In genomic region chr7:54932818-54933543, GRCh38 we compare ENCODE assay signal across 8 cellular contexts.
DNase-seq lines count a peak whose midpoint lies in the region; ATAC-seq and TF ChIP-seq lines count a peak whose summit lies in the region.

No MANE protein-coding gene starts in this region.

- H3K27ac Mint-ChIP-seq in naive thymus-derived CD8-positive, alpha-beta T cell: no peak overlapping the region
- no peak overlapping the region for H3K27ac Mint-ChIP-seq in activated CD4-positive, alpha-beta memory T cell treated with anti-CD3 and anti-CD28 coated beads, Interleukin-2, amount 10 ng/mL, durations not matched to agents 7 days and 5 days

- DNase-seq in H4 (ENCODE audit: low spot score) (peak; percentile 96), NCI-H510A (lab: John Stamatoyannopoulos, UW) (peak; percentile 91), dorsolateral prefrontal cortex (peak; percentile 15 to 87 (median 72)), left lobe of liver (ENCODE audit: low spot score) (peak; percentile 69), substantia nigra (lab: John Stamatoyannopoulos, UW) (peak in 47 of 49 donors; percentile 7 to 86 (median 57))
- no peak for DNase-seq in naive thymus-derived CD8-positive, alpha-beta T cell
- DNase-seq in activated CD4-positive, alpha-beta memory T cell treated with anti-CD3 and anti-CD28 coated beads, Interleukin-2, amount 10 ng/mL, durations not matched to agents 7 days and 5 days: no peak

- H3K9me3 Mint-ChIP-seq in naive thymus-derived CD8-positive, alpha-beta T cell: peaks cover 15 to 48% (median 24%) of the 10 kb centered on the region in 9 donors
- H3K9me3 Mint-ChIP-seq in activated CD4-positive, alpha-beta memory T cell treated with anti-CD3 and anti-CD28 coated beads, Interleukin-2, amount 10 ng/mL, durations not matched to agents 7 days and 5 days: no peaks in the 10 kb centered on the region

- peaks cover 0 to 25% (median 2%) of the 10 kb centered on the region in 3 donors for H3K36me3 Mint-ChIP-seq in naive thymus-derived CD8-positive, alpha-beta T cell
- H3K36me3 Mint-ChIP-seq in activated CD4-positive, alpha-beta memory T cell treated with anti-CD3 and anti-CD28 coated beads, Interleukin-2, amount 10 ng/mL, durations not matched to agents 7 days and 5 days (ENCODE audit: low read depth): no peaks in the 10 kb centered on the region

- intact Hi-C loops in dorsolateral prefrontal cortex (cut with DNase I): loop anchor here in 1 of 2 donors (10.0 kb wide), 1 partner anchor 322 kb away; no protein-coding TSS in a partner anchor

- H3K4me3 ChIP-seq in dorsolateral prefrontal cortex: peak overlapping the region; percentile 32 to 74 (median 55)

- peaks cover 22 to 63% (median 33%) of the 10 kb centered on the region in 5 donors for H3K27me3 Mint-ChIP-seq in naive thymus-derived CD8-positive, alpha-beta T cell
- H3K27me3 Mint-ChIP-seq in activated CD4-positive, alpha-beta memory T cell treated with anti-CD3 and anti-CD28 coated beads, Interleukin-2, amount 10 ng/mL, durations not matched to agents 7 days and 5 days: peaks cover 45% of the 10 kb centered on the region

- peaks cover 0 to 7% (median 0%) of the 10 kb centered on the region in 45 donors for H3K27me3 ChIP-seq in dorsolateral prefrontal cortex

- peak overlapping the region in 2 of 10 donors; percentile 19 to 39 for H3K4me3 Mint-ChIP-seq in naive thymus-derived CD8-positive, alpha-beta T cell
- no peak overlapping the region for H3K4me3 Mint-ChIP-seq in activated CD4-positive, alpha-beta memory T cell treated with anti-CD3 and anti-CD28 coated beads, Interleukin-2, amount 10 ng/mL, durations not matched to agents 7 days and 5 days

- CTCF ChIA-PET in activated CD4-positive, alpha-beta memory T cell treated with anti-CD3 and anti-CD28 coated beads, Interleukin-2, amount 10 ng/mL, durations not matched to agents 7 days and 5 days (lab: Charles Lee): no interaction called here

- peak; percentile 99 for ATAC-seq in left lobe of liver
- no peak for ATAC-seq in naive thymus-derived CD8-positive, alpha-beta T cell
- no peak for ATAC-seq in GM18861 (IDR thresholded peaks at IDR 0.05; ENCODE audit: unreplicated experiment)

- peaks cover 0 to 16% (median 3%) of the 10 kb centered on the region in 4 donors for H3K4me1 Mint-ChIP-seq in naive thymus-derived CD8-positive, alpha-beta T cell
- no peaks in the 10 kb centered on the region for H3K4me1 Mint-ChIP-seq in activated CD4-positive, alpha-beta memory T cell treated with anti-CD3 and anti-CD28 coated beads, Interleukin-2, amount 10 ng/mL, durations not matched to agents 7 days and 5 days

- H3K27ac ChIP-seq in dorsolateral prefrontal cortex (peak overlapping the region in 49 of 59 donors; percentile 2 to 82 (median 45)), substantia nigra (ENCODE audit: low read depth, low read length, poor library complexity, severe bottlenecking) (no peak overlapping the region)

- TF ChIP-seq CTCF in dorsolateral prefrontal cortex (IDR thresholded peaks at IDR 0.05 in 54 of 56, conservative IDR thresholded peaks at IDR 0.05 in 2 of 56; ENCODE audit: low read depth in 1 of 56, partially characterized antibody in 56 of 56): peak in 14 of 56 donors; percentile 8 to 32 (median 18)

- POLR2A ChIA-PET in naive thymus-derived CD8-positive, alpha-beta T cell (lab: Charles Lee): no interaction called here
- POLR2A ChIA-PET in activated CD4-positive, alpha-beta memory T cell treated with anti-CD3 and anti-CD28 coated beads, Interleukin-2, amount 10 ng/mL, durations not matched to agents 7 days and 5 days (lab: Charles Lee): no interaction called here

Comparison
In these comparisons a context has a peak if more than half of its experiments do, and no peak if none do; other contexts are left out.
1. DNase-seq: peak in H4 (single experiment), NCI-H510A (single experiment), dorsolateral prefrontal cortex (10 of 10), left lobe of liver (single experiment) and substantia nigra (47 of 49); none in naive thymus-derived CD8-positive, alpha-beta T cell (0 of 10) and activated CD4-positive, alpha-beta memory T cell treated with anti-CD3 and anti-CD28 coated beads, Interleukin-2, amount 10 ng/mL, durations not matched to agents 7 days and 5 days (single experiment).